Comparison of ENCODE assay signal across 13 cellular contexts in genomic region chr1:94621392-94621791, GRCh38.
DNase-seq lines count a peak whose midpoint lies in the region; ATAC-seq, FAIRE-seq and TF ChIP-seq lines count a peak whose summit lies in the region.
"Had no signal": no experiment of that assay in that cellular context is flagged by ENCODE, and none has a peak within 500 bp of the region (broad histone marks: within the 10 kb centered on the region; RNA-seq: fewer than 3 reads in every experiment).

No MANE protein-coding gene starts in this region.

- peak overlapping the region; percentile 96 for H3K27ac Mint-ChIP-seq in astrocyte (ENCODE audit: unreplicated experiment)
- no peak overlapping the region for H3K27ac Mint-ChIP-seq in activated T-helper 17 cell treated with anti-CD3 and anti-CD28 coated beads, Interleukin-2, amount 50 U/mL, for 72 hours
- no peak overlapping the region for H3K27ac Mint-ChIP-seq in activated CD4-positive, alpha-beta T cell treated with anti-CD3 and anti-CD28 coated beads, Interleukin-2, amount 10 ng/mL, durations not matched to agents 7 days and 5 days
- H3K27ac Mint-ChIP-seq: activated naive CD4-positive, alpha-beta T cell treated with anti-CD3 and anti-CD28 coated beads, Interleukin-2, amount 50 U/mL, for 24 hours; stimulated activated naive CD8-positive, alpha-beta T cell treated with anti-CD3 and anti-CD28 coated beads, Interleukin-15, Interleukin-2, amounts not matched to agents 100 ng/mL and 50 ng/mL, for 24 hours had no signal

- CTCF ChIA-PET in activated CD4-positive, alpha-beta T cell treated with anti-CD3 and anti-CD28 coated beads, Interleukin-2, amount 10 ng/mL, durations not matched to agents 7 days and 5 days (lab: Charles Lee), result no interaction called here

- H3K9me3 Mint-ChIP-seq in astrocyte (ENCODE audit: unreplicated experiment), result peaks cover 13% of the 10 kb centered on the region
- H3K9me3 Mint-ChIP-seq in activated T-helper 17 cell treated with anti-CD3 and anti-CD28 coated beads, Interleukin-2, amount 50 U/mL, for 72 hours, result no peaks in the 10 kb centered on the region
- H3K9me3 Mint-ChIP-seq in activated CD4-positive, alpha-beta T cell treated with anti-CD3 and anti-CD28 coated beads, Interleukin-2, amount 10 ng/mL, durations not matched to agents 7 days and 5 days, result no peaks in the 10 kb centered on the region
- H3K9me3 Mint-ChIP-seq: neural crest cell had no signal

- TF ChIP-seq CTCF in astrocyte (IDR thresholded peaks at IDR 0.05; ENCODE audit: insufficient read depth, low read depth, low read length) (no peak), lower lobe of right lung (IDR thresholded peaks at IDR 0.05) (no peak)

- no peaks in the 10 kb centered on the region for H3K36me3 ChIP-seq in astrocyte (ENCODE audit: insufficient read depth, low read length)
- no peaks in the 10 kb centered on the region for H3K36me3 ChIP-seq in lower lobe of right lung

- H3K79me2 ChIP-seq in astrocyte (ENCODE audit: insufficient read depth, low read length), result no peaks in the 10 kb centered on the region

- DNase-seq in COR-L47 (lab: John Stamatoyannopoulos, UW), result peak; percentile 2
- DNase-seq in HTR-8/SVneo (ENCODE audit: insufficient read length, low spot score), result peak; percentile 61
- peak; percentile 70 for DNase-seq in astrocyte (ENCODE audit: low read depth)
- DNase-seq in lower lobe of right lung, result no peak
- DNase-seq in activated T-cell treated with anti-CD3 and anti-CD28 coated beads for 4 hours, result no peak
- no peak for DNase-seq in activated CD4-positive, alpha-beta T cell treated with anti-CD3 and anti-CD28 coated beads, Interleukin-2, amount 10 ng/mL, durations not matched to agents 7 days and 5 days
- no peak for DNase-seq in effector CD4-positive, alpha-beta T cell
- DNase-seq: activated CD4-positive, alpha-beta T cell treated with anti-CD3 and anti-CD28 coated beads, Interleukin-2, amount 50 U/mL, for 1 hour; C1 segment of cervical spinal cord had no signal

- no peak overlapping the region for H3K4me3 Mint-ChIP-seq in astrocyte (ENCODE audit: unreplicated experiment)
- H3K4me3 Mint-ChIP-seq in activated T-helper 17 cell treated with anti-CD3 and anti-CD28 coated beads, Interleukin-2, amount 50 U/mL, for 72 hours, result no peak overlapping the region
- no peak overlapping the region for H3K4me3 Mint-ChIP-seq in activated CD4-positive, alpha-beta T cell treated with anti-CD3 and anti-CD28 coated beads, Interleukin-2, amount 10 ng/mL, durations not matched to agents 7 days and 5 days
- H3K4me3 Mint-ChIP-seq: activated naive CD4-positive, alpha-beta T cell treated with anti-CD3 and anti-CD28 coated beads, Interleukin-2, amount 50 U/mL, for 24 hours; neural crest cell; stimulated activated naive CD8-positive, alpha-beta T cell treated with anti-CD3 and anti-CD28 coated beads, Interleukin-15, Interleukin-2, amounts not matched to agents 100 ng/mL and 50 ng/mL, for 24 hours had no signal

- H3K36me3 Mint-ChIP-seq in astrocyte (ENCODE audit: low read depth, unreplicated experiment), result no peaks in the 10 kb centered on the region
- H3K36me3 Mint-ChIP-seq in activated T-helper 17 cell treated with anti-CD3 and anti-CD28 coated beads, Interleukin-2, amount 50 U/mL, for 72 hours (ENCODE audit: low read depth), result no peaks in the 10 kb centered on the region
- H3K36me3 Mint-ChIP-seq in activated CD4-positive, alpha-beta T cell treated with anti-CD3 and anti-CD28 coated beads, Interleukin-2, amount 10 ng/mL, durations not matched to agents 7 days and 5 days (ENCODE audit: low read depth), result no peaks in the 10 kb centered on the region
- H3K36me3 Mint-ChIP-seq: activated naive CD4-positive, alpha-beta T cell treated with anti-CD3 and anti-CD28 coated beads, Interleukin-2, amount 50 U/mL, for 24 hours had no signal

- H3K27ac ChIP-seq in astrocyte (ENCODE audit: low read depth, low read length) (peak overlapping the region; percentile 90), lower lobe of right lung (no peak overlapping the region)

- no peak overlapping the region for H3K4me3 ChIP-seq in astrocyte (ENCODE audit: insufficient read depth, low read depth, low read length)
- H3K4me3 ChIP-seq in lower lobe of right lung, result no peak overlapping the region

- H3K27me3 ChIP-seq in astrocyte (ENCODE audit: insufficient read depth, low read length) (no peaks in the 10 kb centered on the region), lower lobe of right lung (ENCODE audit: low read depth) (no peaks in the 10 kb centered on the region)

- POLR2A ChIA-PET in activated CD4-positive, alpha-beta T cell treated with anti-CD3 and anti-CD28 coated beads, Interleukin-2, amount 10 ng/mL, durations not matched to agents 7 days and 5 days (lab: Charles Lee), result no interaction called here

- ATAC-seq in lower lobe of right lung, result peak; percentile 39 to 47
- ATAC-seq in activated T-helper 17 cell treated with anti-CD3 and anti-CD28 coated beads, Interleukin-2, amount 50 U/mL, for 72 hours (replicated peaks), result no peak

- H3K4me2 ChIP-seq in astrocyte (ENCODE audit: low read length), result peak overlapping the region; percentile 68

- H3K9me3 ChIP-seq in astrocyte (ENCODE audit: insufficient read depth, low read depth, low read length), result no peaks in the 10 kb centered on the region
- H3K9me3 ChIP-seq in lower lobe of right lung, result peaks cover 6% of the 10 kb centered on the region

- H3K27me3 Mint-ChIP-seq in astrocyte (ENCODE audit: low read depth, unreplicated experiment), result no peaks in the 10 kb centered on the region
- H3K27me3 Mint-ChIP-seq in activated T-helper 17 cell treated with anti-CD3 and anti-CD28 coated beads, Interleukin-2, amount 50 U/mL, for 72 hours, result peaks cover 13% of the 10 kb centered on the region
- H3K27me3 Mint-ChIP-seq in activated CD4-positive, alpha-beta T cell treated with anti-CD3 and anti-CD28 coated beads, Interleukin-2, amount 10 ng/mL, durations not matched to agents 7 days and 5 days, result peaks cover 2% of the 10 kb centered on the region
- H3K27me3 Mint-ChIP-seq: stimulated activated naive CD8-positive, alpha-beta T cell treated with anti-CD3 and anti-CD28 coated beads, Interleukin-15, Interleukin-2, amounts not matched to agents 100 ng/mL and 50 ng/mL, for 24 hours had no signal

- peaks cover 55% of the 10 kb centered on the region for H3K4me1 Mint-ChIP-seq in astrocyte (ENCODE audit: low read depth, unreplicated experiment)
- no peaks in the 10 kb centered on the region for H3K4me1 Mint-ChIP-seq in activated T-helper 17 cell treated with anti-CD3 and anti-CD28 coated beads, Interleukin-2, amount 50 U/mL, for 72 hours
- no peaks in the 10 kb centered on the region for H3K4me1 Mint-ChIP-seq in activated CD4-positive, alpha-beta T cell treated with anti-CD3 and anti-CD28 coated beads, Interleukin-2, amount 10 ng/mL, durations not matched to agents 7 days and 5 days
- H3K4me1 Mint-ChIP-seq: activated naive CD4-positive, alpha-beta T cell treated with anti-CD3 and anti-CD28 coated beads, Interleukin-2, amount 50 U/mL, for 24 hours had no signal

- peak; percentile 26 for FAIRE-seq in HTR-8/SVneo (lab: Jason Lieb, UNC)
- no peak for FAIRE-seq in astrocyte (lab: Jason Lieb, UNC)

- no peaks in the 10 kb centered on the region for H4K20me1 ChIP-seq in astrocyte (ENCODE audit: insufficient read depth, low read length)

- peak overlapping the region; percentile 43 for H3K9ac ChIP-seq in astrocyte (ENCODE audit: low read length)

- H2AFZ ChIP-seq in astrocyte (ENCODE audit: low read depth, low read length), result no peak overlapping the region

- intact Hi-C loops in lower lobe of right lung (cut with DNase I), result no loop called here

- H3K4me1 ChIP-seq in astrocyte (ENCODE audit: insufficient read depth, low read length) (peaks cover 51% of the 10 kb centered on the region), lower lobe of right lung (peaks cover 9% of the 10 kb centered on the region)

Comparison
In these comparisons a context has a peak if more than half of its experiments do, and no peak if none do; other contexts are left out.
1. DNase-seq: peak in COR-L47 (single experiment), HTR-8/SVneo (single experiment) and astrocyte (single experiment); none in lower lobe of right lung (single experiment), activated T-cell treated with anti-CD3 and anti-CD28 coated beads for 4 hours (single experiment), activated CD4-positive, alpha-beta T cell treated with anti-CD3 and anti-CD28 coated beads, Interleukin-2, amount 10 ng/mL, durations not matched to agents 7 days and 5 days (single experiment) and effector CD4-positive, alpha-beta T cell (single experiment).